In genomic region chr18:65659912-65660311, GRCh38 we compare ENCODE assay signal across 22 cellular contexts.
"Had no signal": no experiment of that assay in that cellular context is flagged by ENCODE, and none has a peak within 500 bp of the region (broad histone marks: within the 10 kb centered on the region; RNA-seq: fewer than 3 reads in every experiment).

No MANE protein-coding gene starts in this region.

- H3K4me2 ChIP-seq: neural progenitor cell had no signal

- ATAC-seq: activated CD4-positive, CD25-positive, alpha-beta regulatory T cell treated with anti-CD3 and anti-CD28 coated beads, Interleukin-2, amount 50 U/mL, for 24 hours; activated CD8-positive, alpha-beta memory T cell treated with anti-CD3 and anti-CD28 coated beads, Interleukin-2, amount 10 ng/mL, durations not matched to agents 7 days and 5 days; activated CD8-positive, alpha-beta T cell treated with anti-CD3 and anti-CD28 coated beads for 36 hours; activated naive CD8-positive, alpha-beta T cell treated with anti-CD3 and anti-CD28 coated beads, Interleukin-2, amount 50 U/mL, for 24 hours; body of pancreas; foreskin keratinocyte; lower lobe of right lung; naive thymus-derived CD4-positive, alpha-beta T cell; stimulated activated naive CD8-positive, alpha-beta T cell treated with anti-CD3 and anti-CD28 coated beads, Interleukin-15, Interleukin-2, amounts not matched to agents 100 U/mL and 50 U/mL, for 24 hours; upper lobe of right lung had no signal

- H3K27ac ChIP-seq: body of pancreas, foreskin keratinocyte, lower lobe of right lung, neural progenitor cell, spleen, upper lobe of right lung, VCaP had no signal

- H3K9me3 ChIP-seq: body of pancreas, lower lobe of right lung, spleen, upper lobe of right lung had no signal

- H3K27me3 ChIP-seq: body of pancreas, foreskin keratinocyte, neural progenitor cell, spleen, upper lobe of right lung had no signal

- DNase-seq: activated CD4-positive, alpha-beta T cell treated with anti-CD3 and anti-CD28 coated beads, Interleukin-2, amount 10 ng/mL, durations not matched to agents 7 days and 5 days; activated CD8-positive, alpha-beta memory T cell treated with anti-CD3 and anti-CD28 coated beads, Interleukin-2, amount 10 ng/mL, durations not matched to agents 7 days and 5 days; activated CD8-positive, alpha-beta T cell treated with anti-CD3 and anti-CD28 coated beads for 36 hours; activated effector memory CD4-positive, alpha-beta T cell treated with anti-CD3 and anti-CD28 coated beads, Interleukin-2, amount 50 U/mL, for 16 hours; activated naive CD4-positive, alpha-beta T cell treated with anti-CD3 and anti-CD28 coated beads, Interleukin-2, amount 10 ng/mL, durations not matched to agents 7 days and 5 days; activated naive CD8-positive, alpha-beta T cell treated with anti-CD3 and anti-CD28 coated beads, Interleukin-2, amount 50 U/mL, for 24 hours; activated T-cell treated with anti-CD3 and anti-CD28 coated beads for 4 hours; anterior cingulate cortex; body of pancreas; effector CD4-positive, alpha-beta T cell; kidney; lower lobe of right lung; naive thymus-derived CD4-positive, alpha-beta T cell; spleen; stimulated activated CD4-positive, alpha-beta T cell treated with anti-CD3 and anti-CD28 coated beads, Interleukin-4, amount 100 ng/mL, for 1 hour; stimulated activated naive CD8-positive, alpha-beta T cell treated with anti-CD3 and anti-CD28 coated beads, Interleukin-15, Interleukin-2, amounts not matched to agents 100 U/mL and 50 U/mL, for 24 hours; T-helper 2 cell; upper lobe of right lung had no signal

- H3K9ac ChIP-seq: neural progenitor cell had no signal

- H3K4me3 ChIP-seq: body of pancreas, lower lobe of right lung, neural progenitor cell, spleen, upper lobe of right lung had no signal

- H2AFZ ChIP-seq: neural progenitor cell had no signal

- H3K36me3 ChIP-seq: lower lobe of right lung, neural progenitor cell, spleen, upper lobe of right lung had no signal

- H3K4me1 ChIP-seq: body of pancreas, foreskin keratinocyte, lower lobe of right lung, neural progenitor cell, spleen, upper lobe of right lung had no signal
